Comparison of ENCODE assay signal across 1 cellular context in genomic region chr2:233400341-233400740, GRCh38.
TF ChIP-seq lines count a peak whose summit lies in the region.

No MANE protein-coding gene starts in this region.

TF ChIP-seq in H1, 55 proteins besides CTCF, POLR2A, EP300 and RAD21:
- TF ChIP-seq SP4 (IDR thresholded peaks at IDR 0.05; ENCODE audit: low read length) (no peak), SP2 (IDR thresholded peaks at IDR 0.05; ENCODE audit: low read length) (no peak), KDM5A (IDR thresholded peaks at IDR 0.05; ENCODE audit: low read length) (no peak), USF2 (IDR thresholded peaks at IDR 0.05; ENCODE audit: low read length) (no peak), NANOG (IDR thresholded peaks at IDR 0.05; ENCODE audit: insufficient read depth, low read depth, low read length, poor library complexity, severe bottlenecking) (no peak), RFX5 (IDR thresholded peaks at IDR 0.05; ENCODE audit: borderline replicate concordance, low read depth, low read length) (no peak), CBX5 (IDR thresholded peaks at IDR 0.05; ENCODE audit: low read depth, low read length) (no peak), SP1 (IDR thresholded peaks at IDR 0.05; ENCODE audit: low read depth, low read length) (no peak), CTBP2 (IDR thresholded peaks at IDR 0.05; ENCODE audit: borderline replicate concordance, insufficient read depth, insufficient read length, low read length) (no peak), EGR1 (IDR thresholded peaks at IDR 0.05; ENCODE audit: borderline replicate concordance, low read depth, low read length) (no peak)
